1 cellular context compared by ENCODE assay signal in genomic region chr21:45607922-45608295, GRCh38.
TF ChIP-seq lines count a peak whose summit lies in the region.

No MANE protein-coding gene starts in this region.

TF ChIP-seq in WTC11, 78 proteins besides CTCF, POLR2A, EP300 and RAD21 (continued from another document):
- TF ChIP-seq NR1H2 (CRISPR knock-in tag; IDR thresholded peaks at IDR 0.05) = no peak
- TF ChIP-seq CREB1 (CRISPR knock-in tag; IDR thresholded peaks at IDR 0.05) = no peak
